9 cellular contexts compared by ENCODE assay signal in the genomic region with DNA sequence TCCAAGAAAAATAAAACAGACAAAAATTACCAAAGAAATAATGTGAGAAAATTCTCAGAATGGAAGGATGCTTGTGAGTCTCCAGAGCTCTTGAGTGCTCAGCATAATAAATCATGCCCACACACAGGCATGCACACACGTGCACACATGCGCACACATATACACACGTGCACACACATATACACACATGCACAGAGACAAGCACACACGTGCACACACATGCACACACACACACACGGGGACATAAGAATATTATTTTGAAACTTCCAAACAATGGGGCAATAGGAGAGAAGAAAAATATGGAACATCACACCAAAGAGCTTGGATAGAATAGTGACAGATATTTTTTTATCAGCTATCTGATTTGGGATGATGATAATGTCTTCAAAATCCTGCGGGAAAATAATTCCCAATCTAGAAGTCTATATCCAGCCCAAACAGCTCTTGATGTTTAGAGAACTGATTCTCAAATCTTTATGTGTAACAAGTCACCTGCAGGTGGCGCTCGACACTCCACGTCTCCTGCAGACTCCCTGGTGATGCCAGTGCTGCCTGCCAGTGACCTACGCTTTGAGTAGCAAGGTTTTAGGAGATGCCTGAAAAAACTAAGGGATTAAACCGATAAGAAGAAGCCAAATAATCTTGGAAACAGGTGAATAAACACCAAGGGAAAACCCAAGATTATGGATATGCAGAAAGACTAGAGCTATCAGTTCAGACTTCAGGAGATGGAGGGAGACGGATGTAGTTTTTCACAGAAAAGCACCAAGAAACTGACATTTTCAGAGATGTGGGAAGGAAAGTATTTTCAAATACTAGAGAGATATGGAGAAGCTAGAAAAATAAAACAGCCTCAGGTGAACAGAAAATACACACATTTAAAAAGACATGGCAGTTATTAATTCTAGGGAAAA.
DNase-seq lines count a peak whose midpoint lies in the region; ATAC-seq and TF ChIP-seq lines count a peak whose summit lies in the region.
"Had no signal": no experiment of that assay in that cellular context is flagged by ENCODE, and none has a peak within 500 bp of the region (broad histone marks: within the 10 kb centered on the region; RNA-seq: fewer than 3 reads in every experiment).

No MANE protein-coding gene starts in this region.

- peaks cover 2% of the 10 kb centered on the region for H3K27me3 Mint-ChIP-seq in T-helper 2 cell treated with Interferon-gamma antibody and Interleukin-4, amounts not matched to agents 5 μg/mL and 100 μg/mL, for 36 hours (ENCODE audit: low read depth)

- ATAC-seq in GM21825 (IDR thresholded peaks at IDR 0.05; ENCODE audit: unreplicated experiment) = peak; percentile 74

- H3K36me3 Mint-ChIP-seq in T-helper 2 cell treated with Interferon-gamma antibody and Interleukin-4, amounts not matched to agents 5 μg/mL and 100 μg/mL, for 36 hours (ENCODE audit: low read depth) = no peaks in the 10 kb centered on the region
- H3K36me3 Mint-ChIP-seq: activated naive CD4-positive, alpha-beta T cell treated with anti-CD3 and anti-CD28 coated beads, Interleukin-2, amount 50 U/mL, for 24 hours had no signal

- no peaks in the 10 kb centered on the region for H3K4me1 Mint-ChIP-seq in T-helper 2 cell treated with Interferon-gamma antibody and Interleukin-4, amounts not matched to agents 5 μg/mL and 100 μg/mL, for 36 hours (ENCODE audit: low read depth)
- H3K4me1 Mint-ChIP-seq: activated naive CD4-positive, alpha-beta T cell treated with anti-CD3 and anti-CD28 coated beads, Interleukin-2, amount 50 U/mL, for 24 hours had no signal

- no peaks in the 10 kb centered on the region for H4K20me1 ChIP-seq in DOHH2 (ENCODE audit: control insufficient read depth, insufficient read depth, low read depth, low read length)

- no peaks in the 10 kb centered on the region for H3K9me3 ChIP-seq in DOHH2 (ENCODE audit: control insufficient read depth, insufficient read depth, low read length)

- H3K9me3 Mint-ChIP-seq in T-helper 2 cell treated with Interferon-gamma antibody and Interleukin-4, amounts not matched to agents 5 μg/mL and 100 μg/mL, for 36 hours = no peaks in the 10 kb centered on the region
- H3K9me3 Mint-ChIP-seq: activated naive CD4-positive, alpha-beta T cell treated with anti-CD3 and anti-CD28 coated beads, Interleukin-2, amount 50 U/mL, for 24 hours had no signal

- no peak overlapping the region for H3K27ac Mint-ChIP-seq in T-helper 2 cell treated with Interferon-gamma antibody and Interleukin-4, amounts not matched to agents 5 μg/mL and 100 μg/mL, for 36 hours
- H3K27ac Mint-ChIP-seq: activated naive CD4-positive, alpha-beta T cell treated with anti-CD3 and anti-CD28 coated beads, Interleukin-2, amount 50 U/mL, for 24 hours had no signal

- H3K27ac ChIP-seq in DOHH2 (ENCODE audit: low read depth, low read length) = no peak overlapping the region

- H3F3A ChIP-seq in DOHH2 (ENCODE audit: control insufficient read depth, insufficient read depth) = no peaks in the 10 kb centered on the region

- peak; percentile 96 for TF ChIP-seq CTCF in DOHH2 (IDR thresholded peaks at IDR 0.05; ENCODE audit: low read depth, low read length, poor library complexity, severe bottlenecking)

- H3K4me2 ChIP-seq in DOHH2 (ENCODE audit: low read length) = no peak overlapping the region

- no peaks in the 10 kb centered on the region for H3K79me2 ChIP-seq in DOHH2 (ENCODE audit: control insufficient read depth, low read length)

- H3K9me2 ChIP-seq in DOHH2 (replicated peaks; ENCODE audit: control insufficient read depth, low read length) = no peaks in the 10 kb centered on the region

- H3K27me3 ChIP-seq in DOHH2 (ENCODE audit: control insufficient read depth, low read length) = no peaks in the 10 kb centered on the region

- DNase-seq in NAMALWA (ENCODE audit: low spot score) (peak; percentile 72), astrocyte of the hippocampus (ENCODE audit: low read depth, low spot score) (peak; percentile 82), inferior parietal cortex (ENCODE audit: extremely low spot score) (peak; percentile 82), DMS114 treated with DMSO at 0.1 percent for 48 hours (lab: John Stamatoyannopoulos, UW; ENCODE audit: unreplicated experiment) (no peak)
- peak; percentile 29 for DNase-seq in T-helper 2 cell treated with Interferon-gamma antibody and Interleukin-4, amounts not matched to agents 5 μg/mL and 100 μg/mL, for 36 hours (ENCODE audit: low spot score)
- peak; percentile 37 to 57 (median 52) for DNase-seq in stimulated activated CD4-positive, alpha-beta T cell treated with anti-CD3 and anti-CD28 coated beads, Interleukin-1b, Interleukin-23, amount 100 ng/mL, for 24 hours (ENCODE audit: low read depth in 4 of 4, low spot score in 1 of 4)

- H3K4me3 Mint-ChIP-seq in T-helper 2 cell treated with Interferon-gamma antibody and Interleukin-4, amounts not matched to agents 5 μg/mL and 100 μg/mL, for 36 hours = no peak overlapping the region
- H3K4me3 Mint-ChIP-seq: activated naive CD4-positive, alpha-beta T cell treated with anti-CD3 and anti-CD28 coated beads, Interleukin-2, amount 50 U/mL, for 24 hours had no signal

- no peaks in the 10 kb centered on the region for H3K4me1 ChIP-seq in DOHH2 (ENCODE audit: control insufficient read depth, low read length)

- no peak overlapping the region for H3K4me3 ChIP-seq in DOHH2 (ENCODE audit: low read length)

- H3K36me3 ChIP-seq in DOHH2 (ENCODE audit: control insufficient read depth, low read length) = no peaks in the 10 kb centered on the region
